ENCODE assay signal across 8 cellular contexts in the genomic region with DNA sequence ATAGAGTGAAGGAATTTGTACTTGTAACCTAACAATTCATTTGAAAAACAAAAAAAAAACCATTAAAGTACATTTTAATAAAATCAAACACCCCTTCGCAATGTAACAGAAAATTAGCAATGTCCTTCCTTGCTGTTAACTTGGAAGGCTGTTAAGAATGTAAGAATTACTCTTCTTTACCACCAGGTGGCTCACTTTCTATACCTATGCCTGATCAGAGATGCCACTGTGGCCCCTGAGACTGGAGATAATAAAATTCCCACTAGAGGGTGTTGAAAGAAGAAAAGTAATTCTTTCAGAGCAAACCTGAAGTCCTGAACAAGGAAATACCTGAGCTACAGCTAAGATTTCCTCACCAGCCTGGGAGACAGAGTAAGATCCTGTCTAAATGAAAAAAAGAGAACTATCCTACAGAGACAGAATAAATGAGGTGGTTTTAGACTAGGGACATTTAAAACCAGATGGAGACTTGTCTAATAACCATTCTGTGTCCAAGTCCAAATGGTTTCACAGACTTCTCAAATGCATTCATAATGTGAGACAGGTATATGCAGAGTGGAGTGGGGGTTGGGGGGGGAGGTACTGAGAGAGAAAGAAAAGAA.
DNase-seq lines count a peak whose midpoint lies in the region; TF ChIP-seq lines count a peak whose summit lies in the region.

No MANE protein-coding gene starts in this region.

- H2BK120ac ChIP-seq in H9 (ENCODE audit: low read depth, low read length, poor library complexity, severe bottlenecking) = no peak overlapping the region

- H3K18ac ChIP-seq in H9 (ENCODE audit: insufficient read length, low read depth, low read length) = no peak overlapping the region

- H3K27ac ChIP-seq in H9 (ENCODE audit: insufficient read length, low read depth, low read length) (no peak overlapping the region), KMS-11 (no peak overlapping the region), esophagus muscularis mucosa (replicated peaks in 1 of 4) (no peak overlapping the region)

- no peak overlapping the region for H2BK15ac ChIP-seq in H9 (ENCODE audit: low read depth, low read length)

- H3K9me3 Mint-ChIP-seq in H9 = no peaks in the 10 kb centered on the region; a peak in 2 of 5 replicates

- H4K8ac ChIP-seq in H9 (replicated peaks; ENCODE audit: insufficient read length, low read depth, low read length) = no peak overlapping the region

- H3K9me3 ChIP-seq in H9 (ENCODE audit: control insufficient read depth, low read depth, low read length) (no peaks in the 10 kb centered on the region), esophagus muscularis mucosa (no peaks in the 10 kb centered on the region)

- no peaks in the 10 kb centered on the region for H3K4me1 ChIP-seq in H9 (ENCODE audit: insufficient read depth, low read length)
- no peaks in the 10 kb centered on the region for H3K4me1 ChIP-seq in KMS-11 (ENCODE audit: low read depth, poor library complexity, severe bottlenecking)
- no peaks in the 10 kb centered on the region for H3K4me1 ChIP-seq in esophagus muscularis mucosa

- WGBS in H9 (ENCODE audit: extremely low coverage, insufficient read length, low lambda C conversion rate) = no CpG with 5 or more reads among the region's 1 CpG
- 68% methylated on average over 1 of the region's 1 CpG for WGBS in esophagus muscularis mucosa

- H3K4me1 Mint-ChIP-seq in H9 = peaks cover 26 to 36% of the 10 kb centered on the region in 2 experiments

- intact Hi-C loops in esophagus muscularis mucosa (cut with DNase I) = loop anchor here (10.0 kb wide), 1 partner anchor 1050 kb away; no protein-coding TSS in a partner anchor
- intact Hi-C loops in posterior vena cava (cut with DNase I) = no loop called here

- H4K20me1 ChIP-seq in H9 (ENCODE audit: control insufficient read depth, insufficient read depth, insufficient read length) (no peaks in the 10 kb centered on the region), KMS-11 (ENCODE audit: insufficient read depth) (no peaks in the 10 kb centered on the region)

- H3K4me3 Mint-ChIP-seq in H9 = no peak overlapping the region

- no peak overlapping the region for H3K4me3 ChIP-seq in GM12864 (ENCODE audit: low read depth, low read length)
- H3K4me3 ChIP-seq in KMS-11 (IDR thresholded peaks at IDR 0.05; ENCODE audit: insufficient read depth, low read depth, low read length) = no peak overlapping the region
- no peak overlapping the region for H3K4me3 ChIP-seq in esophagus muscularis mucosa

- H3K27me3 ChIP-seq in H9 (ENCODE audit: insufficient read depth, low read length) = peaks cover 21% of the 10 kb centered on the region; the same call in 1 of the 2 replicates
- no peaks in the 10 kb centered on the region for H3K27me3 ChIP-seq in KMS-11 (ENCODE audit: insufficient read depth, low read depth)
- no peaks in the 10 kb centered on the region for H3K27me3 ChIP-seq in esophagus muscularis mucosa

- no peaks in the 10 kb centered on the region for H3K79me1 ChIP-seq in H9 (ENCODE audit: insufficient read depth, low read depth, low read length, poor library complexity, severe bottlenecking)

- no peak overlapping the region for H3T11ph ChIP-seq in H9 (ENCODE audit: low read length)

- H3K79me2 ChIP-seq in H9 (ENCODE audit: insufficient read depth, low read length) (no peaks in the 10 kb centered on the region), KMS-11 (ENCODE audit: insufficient read depth, low read depth) (no peaks in the 10 kb centered on the region)

- H3K36me3 Mint-ChIP-seq in H9 (ENCODE audit: insufficient read depth in 1 of 3, low read depth in 3 of 3) = no peaks in the 10 kb centered on the region

- TF ChIP-seq CTCF in GM12864 (IDR thresholded peaks at IDR 0.05; ENCODE audit: low read depth, low read length, missing control alignments) = peak; percentile 49
- peak; percentile 86 for TF ChIP-seq CTCF in H9 (conservative IDR thresholded peaks at IDR 0.05)
- peak; percentile 95 for TF ChIP-seq CTCF in KMS-11 (conservative IDR thresholded peaks at IDR 0.05; ENCODE audit: low read depth, low read length)
- TF ChIP-seq CTCF in esophagus muscularis mucosa (IDR thresholded peaks at IDR 0.05) = peak in 2 of 3 experiments; percentile 35 to 52

- H2AFZ ChIP-seq in H9 (ENCODE audit: low read length) = no peak overlapping the region
- no peak overlapping the region for H2AFZ ChIP-seq in KMS-11 (ENCODE audit: low read depth)

- H3K9ac ChIP-seq in H9 (ENCODE audit: extremely low read depth, insufficient read length, low read length) = no peak overlapping the region
- no peak overlapping the region for H3K9ac ChIP-seq in KMS-11

- H2AK5ac ChIP-seq in H9 (ENCODE audit: insufficient read length, low read length) = no peak overlapping the region

- no peak overlapping the region for H3K56ac ChIP-seq in H9 (ENCODE audit: insufficient read length, low read depth, low read length)

- H4K91ac ChIP-seq in H9 (ENCODE audit: insufficient read length, low read depth, low read length) = no peak overlapping the region

- DNase-seq in AML-193 (lab: John Stamatoyannopoulos, UW) (peak; percentile 70 to 76), GM12864 (ENCODE audit: low read depth) (peak; percentile 3), H9 (peak; percentile 53), SK-N-DZ (ENCODE audit: low spot score) (peak; percentile 58), esophagus muscularis mucosa (ENCODE audit: extremely low spot score) (no peak), pons (ENCODE audit: low spot score) (peak; percentile 75), posterior vena cava (ENCODE audit: low spot score) (no peak)

- H2BK5ac ChIP-seq in H9 (ENCODE audit: insufficient read length, low read length) = no peak overlapping the region

- no peak overlapping the region for H3K23ac ChIP-seq in H9 (ENCODE audit: insufficient read length, low read depth, low read length)

- H3K4me2 ChIP-seq in H9 (ENCODE audit: insufficient read depth, insufficient read length, low read length) = no peak overlapping the region
- no peak overlapping the region for H3K4me2 ChIP-seq in KMS-11

- H2BK12ac ChIP-seq in H9 (ENCODE audit: insufficient read length, low read depth, low read length) = no peak overlapping the region

- peaks cover 4% of the 10 kb centered on the region for H3K23me2 ChIP-seq in H9 (ENCODE audit: insufficient read length, low read depth, low read length, poor library complexity, severe bottlenecking)

- H3K27me3 Mint-ChIP-seq in H9 (ENCODE audit: low read depth) = peaks cover 50% of the 10 kb centered on the region

- no peak overlapping the region for H4K5ac ChIP-seq in H9 (ENCODE audit: insufficient read length, low read depth, low read length)

- no peak overlapping the region for H3K27ac Mint-ChIP-seq in H9

- TF ChIP-seq EP300 in esophagus muscularis mucosa (IDR thresholded peaks at IDR 0.05) = no peak

- no peak overlapping the region for H3K14ac ChIP-seq in H9 (ENCODE audit: insufficient read depth, low read length)

- no peak for TF ChIP-seq POLR2A in esophagus muscularis mucosa (IDR thresholded peaks at IDR 0.05; ENCODE audit: low read depth)

- no peak overlapping the region for H3K4ac ChIP-seq in H9 (ENCODE audit: low read depth, low read length)

- H2BK20ac ChIP-seq in H9 (ENCODE audit: low read depth, low read length, poor library complexity, severe bottlenecking) = no peak overlapping the region

- H3K36me3 ChIP-seq in KMS-11 (ENCODE audit: insufficient read depth) = no peaks in the 10 kb centered on the region
- H3K36me3 ChIP-seq in esophagus muscularis mucosa = no peaks in the 10 kb centered on the region

Comparison
In these comparisons a context has a peak if more than half of its experiments do, and no peak if none do; other contexts are left out.
1. DNase-seq: peak in AML-193 (2 of 2), GM12864 (single experiment), H9 (single experiment), SK-N-DZ (single experiment) and pons (single experiment); none in esophagus muscularis mucosa (single experiment) and posterior vena cava (single experiment).
2. CTCF ChIP-seq: peak in every context shown above with its lines; median percentile 95 in KMS-11; 86 in H9; 49 in GM12864; 44 in esophagus muscularis mucosa.